ENCODE assay signal across 14 cellular contexts in the genomic region with DNA sequence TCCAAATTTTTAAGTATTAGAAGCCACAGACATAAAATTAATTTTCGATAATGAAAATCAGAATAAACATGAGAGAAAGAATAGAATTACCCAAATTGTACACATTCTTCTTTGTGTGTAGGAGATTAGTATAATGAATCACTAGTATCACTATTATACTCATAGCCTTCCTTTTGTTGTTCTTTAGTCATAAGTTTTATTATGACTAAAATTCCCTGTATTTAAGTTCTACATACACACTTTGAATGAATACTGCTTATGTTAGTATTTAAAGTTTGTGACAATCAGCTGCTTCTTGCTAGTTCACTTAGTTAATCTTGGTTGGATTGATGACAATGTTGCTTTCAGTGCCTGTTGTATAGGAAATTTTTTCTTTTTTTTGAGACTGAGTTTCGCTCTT.
DNase-seq lines count a peak whose midpoint lies in the region; ATAC-seq, FAIRE-seq and TF ChIP-seq lines count a peak whose summit lies in the region.
"Had no signal": no experiment of that assay in that cellular context is flagged by ENCODE, and none has a peak within 500 bp of the region (broad histone marks: within the 10 kb centered on the region; RNA-seq: fewer than 3 reads in every experiment).

No MANE protein-coding gene starts in this region.

- POLR2A ChIA-PET in activated CD8-positive, alpha-beta T cell treated with anti-CD3 and anti-CD28 coated beads for 36 hours (lab: Charles Lee): no interaction called here
- POLR2A ChIA-PET in activated CD8-positive, alpha-beta T cell treated with anti-CD3 and anti-CD28 coated beads, Interleukin-2, amount 10 ng/mL, durations not matched to agents 7 days and 5 days (lab: Charles Lee): no interaction called here

- peaks cover 4% of the 10 kb centered on the region for H3K36me3 Mint-ChIP-seq in activated CD8-positive, alpha-beta T cell treated with anti-CD3 and anti-CD28 coated beads for 36 hours (ENCODE audit: low read depth)
- H3K36me3 Mint-ChIP-seq in activated CD8-positive, alpha-beta T cell treated with anti-CD3 and anti-CD28 coated beads, Interleukin-2, amount 10 ng/mL, durations not matched to agents 7 days and 5 days (ENCODE audit: low read depth): no peaks in the 10 kb centered on the region
- H3K36me3 Mint-ChIP-seq: CD4-positive, CD25-positive, alpha-beta regulatory T cell had no signal

- DNase-seq in activated CD8-positive, alpha-beta T cell treated with anti-CD3 and anti-CD28 coated beads for 36 hours: no peak
- DNase-seq in activated CD8-positive, alpha-beta T cell treated with anti-CD3 and anti-CD28 coated beads, Interleukin-2, amount 10 ng/mL, durations not matched to agents 7 days and 5 days: no peak
- DNase-seq in stimulated activated naive CD8-positive, alpha-beta T cell treated with anti-CD3 and anti-CD28 coated beads, Interleukin-15, amount 100 ng/mL, for 72 hours: no peak
- no peak for DNase-seq in stimulated activated naive CD8-positive, alpha-beta T cell treated with anti-CD3 and anti-CD28 coated beads, Interleukin-15, Interleukin-2, amounts not matched to agents 100 U/mL and 50 U/mL, for 24 hours
- no peak for DNase-seq in frontal cortex (ENCODE audit: low spot score in 2 of 2)
- no peak for DNase-seq in NCI-H1105 treated with DMSO at 0.1 percent for 48 hours (lab: John Stamatoyannopoulos, UW)
- no peak for DNase-seq in NCI-H2171 treated with DMSO at 0.1 percent for 48 hours (lab: John Stamatoyannopoulos, UW)
- DNase-seq: ACHN; CD4-positive, CD25-positive, alpha-beta regulatory T cell; DMS53; GF-D8; GOT3; H9 had no signal

- no peak for TF ChIP-seq CTCF in activated CD8-positive, alpha-beta T cell treated with anti-CD3 and anti-CD28 coated beads for 36 hours (IDR thresholded peaks at IDR 0.05)

- peaks cover 20% of the 10 kb centered on the region for H3K9me3 Mint-ChIP-seq in activated CD8-positive, alpha-beta T cell treated with anti-CD3 and anti-CD28 coated beads for 36 hours
- H3K9me3 Mint-ChIP-seq in activated CD8-positive, alpha-beta T cell treated with anti-CD3 and anti-CD28 coated beads, Interleukin-2, amount 10 ng/mL, durations not matched to agents 7 days and 5 days (ENCODE audit: insufficient read depth): peaks cover under 1% of the 10 kb centered on the region
- peaks cover 19 to 31% of the 10 kb centered on the region in 2 donors for H3K9me3 Mint-ChIP-seq in stimulated activated naive CD8-positive, alpha-beta T cell treated with anti-CD3 and anti-CD28 coated beads, Interleukin-15, amount 100 ng/mL, for 72 hours

- FAIRE-seq in frontal cortex (lab: Jason Lieb, UNC): peak; percentile 43
- FAIRE-seq: GM19239 had no signal

- no peaks in the 10 kb centered on the region for H3K27me3 Mint-ChIP-seq in activated CD8-positive, alpha-beta T cell treated with anti-CD3 and anti-CD28 coated beads for 36 hours
- H3K27me3 Mint-ChIP-seq in activated CD8-positive, alpha-beta T cell treated with anti-CD3 and anti-CD28 coated beads, Interleukin-2, amount 10 ng/mL, durations not matched to agents 7 days and 5 days (ENCODE audit: low read depth): peaks cover 1% of the 10 kb centered on the region
- peaks cover 7% of the 10 kb centered on the region for H3K27me3 Mint-ChIP-seq in stimulated activated naive CD8-positive, alpha-beta T cell treated with anti-CD3 and anti-CD28 coated beads, Interleukin-15, amount 100 ng/mL, for 72 hours

- no peak overlapping the region for H3K4me3 Mint-ChIP-seq in activated CD8-positive, alpha-beta T cell treated with anti-CD3 and anti-CD28 coated beads for 36 hours
- H3K4me3 Mint-ChIP-seq in activated CD8-positive, alpha-beta T cell treated with anti-CD3 and anti-CD28 coated beads, Interleukin-2, amount 10 ng/mL, durations not matched to agents 7 days and 5 days: no peak overlapping the region
- no peak overlapping the region for H3K4me3 Mint-ChIP-seq in stimulated activated naive CD8-positive, alpha-beta T cell treated with anti-CD3 and anti-CD28 coated beads, Interleukin-15, amount 100 ng/mL, for 72 hours
- H3K4me3 Mint-ChIP-seq: CD4-positive, CD25-positive, alpha-beta regulatory T cell; H9 had no signal

- peaks cover 4% of the 10 kb centered on the region for H3K4me1 Mint-ChIP-seq in activated CD8-positive, alpha-beta T cell treated with anti-CD3 and anti-CD28 coated beads for 36 hours (ENCODE audit: low read depth)
- H3K4me1 Mint-ChIP-seq in activated CD8-positive, alpha-beta T cell treated with anti-CD3 and anti-CD28 coated beads, Interleukin-2, amount 10 ng/mL, durations not matched to agents 7 days and 5 days (ENCODE audit: low read depth): no peaks in the 10 kb centered on the region
- no peaks in the 10 kb centered on the region for H3K4me1 Mint-ChIP-seq in stimulated activated naive CD8-positive, alpha-beta T cell treated with anti-CD3 and anti-CD28 coated beads, Interleukin-15, amount 100 ng/mL, for 72 hours
- H3K4me1 Mint-ChIP-seq: CD4-positive, CD25-positive, alpha-beta regulatory T cell; H9 had no signal

- H3K27ac Mint-ChIP-seq in activated CD8-positive, alpha-beta T cell treated with anti-CD3 and anti-CD28 coated beads for 36 hours: no peak overlapping the region
- H3K27ac Mint-ChIP-seq in activated CD8-positive, alpha-beta T cell treated with anti-CD3 and anti-CD28 coated beads, Interleukin-2, amount 10 ng/mL, durations not matched to agents 7 days and 5 days: no peak overlapping the region
- H3K27ac Mint-ChIP-seq in stimulated activated naive CD8-positive, alpha-beta T cell treated with anti-CD3 and anti-CD28 coated beads, Interleukin-15, amount 100 ng/mL, for 72 hours: no peak overlapping the region
- H3K27ac Mint-ChIP-seq: CD4-positive, CD25-positive, alpha-beta regulatory T cell; H9 had no signal

- CTCF ChIA-PET in activated CD8-positive, alpha-beta T cell treated with anti-CD3 and anti-CD28 coated beads for 36 hours (lab: Charles Lee): no interaction called here
- CTCF ChIA-PET in activated CD8-positive, alpha-beta T cell treated with anti-CD3 and anti-CD28 coated beads, Interleukin-2, amount 10 ng/mL, durations not matched to agents 7 days and 5 days (lab: Charles Lee): no interaction called here

- peak; percentile 80 for ATAC-seq in activated CD8-positive, alpha-beta T cell treated with anti-CD3 and anti-CD28 coated beads for 36 hours
- ATAC-seq in activated CD8-positive, alpha-beta T cell treated with anti-CD3 and anti-CD28 coated beads, Interleukin-2, amount 10 ng/mL, durations not matched to agents 7 days and 5 days: no peak
- ATAC-seq in stimulated activated naive CD8-positive, alpha-beta T cell treated with anti-CD3 and anti-CD28 coated beads, Interleukin-15, amount 100 ng/mL, for 72 hours: peak; percentile 80
- no peak for ATAC-seq in stimulated activated naive CD8-positive, alpha-beta T cell treated with anti-CD3 and anti-CD28 coated beads, Interleukin-15, Interleukin-2, amounts not matched to agents 100 U/mL and 50 U/mL, for 24 hours

- intact Hi-C loops in activated CD8-positive, alpha-beta T cell treated with anti-CD3 and anti-CD28 coated beads for 36 hours (cut with micrococcal nuclease): no loop called here

Comparison
In these comparisons a context has a peak if more than half of its experiments do, and no peak if none do; other contexts are left out.
1. ATAC-seq: peak in activated CD8-positive, alpha-beta T cell treated with anti-CD3 and anti-CD28 coated beads for 36 hours (single experiment) and stimulated activated naive CD8-positive, alpha-beta T cell treated with anti-CD3 and anti-CD28 coated beads, Interleukin-15, amount 100 ng/mL, for 72 hours (single experiment); none in activated CD8-positive, alpha-beta T cell treated with anti-CD3 and anti-CD28 coated beads, Interleukin-2, amount 10 ng/mL, durations not matched to agents 7 days and 5 days (single experiment) and stimulated activated naive CD8-positive, alpha-beta T cell treated with anti-CD3 and anti-CD28 coated beads, Interleukin-15, Interleukin-2, amounts not matched to agents 100 U/mL and 50 U/mL, for 24 hours (single experiment).